In genomic region chr17:4607261-4607731, GRCh38 we compare ENCODE assay signal across 13 cellular contexts. TPM values are rescaled to one million over a fixed set of nuclear protein-coding genes. Genes with fewer than 3 reads are reported as not detected.
DNase-seq lines count a peak whose midpoint lies in the region; ATAC-seq and TF ChIP-seq lines count a peak whose summit lies in the region.
"Had no signal": no experiment of that assay in that cellular context is flagged by ENCODE, and none has a peak within 500 bp of the region (broad histone marks: within the 10 kb centered on the region; RNA-seq: fewer than 3 reads in every experiment).

No MANE protein-coding gene starts in this region.

- no peak overlapping the region for H2BK120ac ChIP-seq in neuronal stem cell (ENCODE audit: low read depth, low read length)

- H3K4ac ChIP-seq in neuronal stem cell (ENCODE audit: low read length), result no peak overlapping the region

- no peak overlapping the region for H3K23ac ChIP-seq in neuronal stem cell (ENCODE audit: low read depth, low read length, poor library complexity)

- H3K27me3 ChIP-seq in body of pancreas (no peaks in the 10 kb centered on the region), heart right ventricle (no peaks in the 10 kb centered on the region), neuronal stem cell (ENCODE audit: control insufficient read depth in 3 of 3, insufficient read depth in 3 of 3, low read depth in 1 of 3, low read length in 3 of 3) (peaks cover 0 to 31% (median 0%) of the 10 kb centered on the region in 3 experiments), upper lobe of right lung (no peaks in the 10 kb centered on the region)

- H2AFZ ChIP-seq in neuronal stem cell (ENCODE audit: low read length), result peak overlapping the region; percentile 65

- H4K8ac ChIP-seq in neuronal stem cell (ENCODE audit: low read depth, low read length), result no peak overlapping the region

- H3K27ac ChIP-seq in body of pancreas, result peak overlapping the region in 2 of 4 donors; percentile 31 to 49
- H3K27ac ChIP-seq in heart right ventricle, result peak overlapping the region in 9 of 10 donors; percentile 32 to 73 (median 57)
- no peak overlapping the region for H3K27ac ChIP-seq in neuronal stem cell (replicated peaks; ENCODE audit: low read length)
- H3K27ac ChIP-seq in upper lobe of right lung, result peak overlapping the region; percentile 34

- no peak overlapping the region for H2BK15ac ChIP-seq in neuronal stem cell (ENCODE audit: low read length)

- H3K4me1 ChIP-seq in body of pancreas (peaks cover 12% of the 10 kb centered on the region), heart right ventricle (peaks cover 2 to 54% (median 36%) of the 10 kb centered on the region in 9 donors), neuronal stem cell (ENCODE audit: control insufficient read depth in 2 of 2, insufficient read depth in 1 of 2, low read depth in 1 of 2, low read length in 2 of 2) (peaks cover 8 to 9% of the 10 kb centered on the region in 2 donors), upper lobe of right lung (peaks cover 26% of the 10 kb centered on the region)

- no peaks in the 10 kb centered on the region for H3K36me3 ChIP-seq in body of pancreas (replicated peaks in 1 of 2; ENCODE audit: insufficient read depth in 1 of 2, low read depth in 2 of 2)
- H3K36me3 ChIP-seq in heart right ventricle, result no peaks in the 10 kb centered on the region
- peaks cover 0 to 1% of the 10 kb centered on the region in 2 donors for H3K36me3 ChIP-seq in neuronal stem cell (replicated peaks in 1 of 2; ENCODE audit: control insufficient read depth in 2 of 2, insufficient read depth in 2 of 2, low read length in 2 of 2)
- no peaks in the 10 kb centered on the region for H3K36me3 ChIP-seq in upper lobe of right lung

- DNase-seq in body of pancreas (peak in 1 of 4 donors; percentile 31), heart right ventricle (no peak), neuronal stem cell (ENCODE audit: low spot score) (no peak), upper lobe of right lung (no peak), pons (ENCODE audit: low spot score) (no peak)
- DNase-seq: activated CD4-positive, alpha-beta T cell treated with anti-CD3 and anti-CD28 coated beads, Interleukin-2, amount 10 ng/mL, durations not matched to agents 24 days and 14 days; activated effector memory CD4-positive, alpha-beta T cell treated with Interleukin-2 at 50 U/mL for 16 hours had no signal

- TF ChIP-seq POLR2A in body of pancreas (IDR thresholded peaks at IDR 0.05), result no peak

- H3K14ac ChIP-seq in neuronal stem cell (ENCODE audit: low read length), result no peak overlapping the region

- no peak overlapping the region for H2BK12ac ChIP-seq in neuronal stem cell (ENCODE audit: low read length)

- H3K4me2 ChIP-seq in neuronal stem cell (ENCODE audit: insufficient read depth, low read length, poor library complexity, severe bottlenecking), result no peak overlapping the region

- ATAC-seq in body of pancreas (peak; percentile 38), heart right ventricle (peak in 3 of 8 donors; percentile 25 to 53 (median 33)), upper lobe of right lung (no peak), HG03342 (IDR thresholded peaks at IDR 0.05; ENCODE audit: unreplicated experiment) (no peak), HG02852 (IDR thresholded peaks at IDR 0.05; ENCODE audit: unreplicated experiment) (no peak)

- no peak for TF ChIP-seq CTCF in body of pancreas (IDR thresholded peaks at IDR 0.05)
- TF ChIP-seq CTCF in heart right ventricle (IDR thresholded peaks at IDR 0.05), result no peak
- TF ChIP-seq CTCF in upper lobe of right lung (IDR thresholded peaks at IDR 0.05), result no peak

- no peak overlapping the region for H3K4me3 ChIP-seq in body of pancreas
- H3K4me3 ChIP-seq in heart right ventricle, result no peak overlapping the region
- no peak overlapping the region for H3K4me3 ChIP-seq in neuronal stem cell (ENCODE audit: low read length in 2 of 2)
- no peak overlapping the region for H3K4me3 ChIP-seq in upper lobe of right lung

- H2AK5ac ChIP-seq in neuronal stem cell (ENCODE audit: low read depth, low read length), result peak overlapping the region; percentile 54

- 42 to 58% methylated on average over 12 to 25 of the region's 25 CpGs for WGBS in body of pancreas, 2 donors
- WGBS in heart right ventricle, 2 donors, result 56 to 64% methylated on average over 25 of the region's 25 CpGs
- no CpG with 5 or more reads among the region's 25 CpGs for WGBS in neuronal stem cell (ENCODE audit: extremely low coverage in 2 of 2, insufficient read length in 2 of 2, insufficient replicate concordance in 1 of 2), 2 donors

- intact Hi-C loops in body of pancreas (cut with DNase I), result no loop called here
- intact Hi-C loops in heart right ventricle (cut with DNase I), result no loop called here
- intact Hi-C loops in upper lobe of right lung (cut with DNase I), result no loop called here

- H3K9ac ChIP-seq in neuronal stem cell (ENCODE audit: low read depth, low read length, poor library complexity), result no peak overlapping the region

- no peaks in the 10 kb centered on the region for H3K79me1 ChIP-seq in neuronal stem cell (ENCODE audit: low read depth, low read length)

- H3K18ac ChIP-seq in neuronal stem cell (ENCODE audit: low read length), result peak overlapping the region; percentile 83

- H3K9me3 ChIP-seq in body of pancreas (no peaks in the 10 kb centered on the region), heart right ventricle (no peaks in the 10 kb centered on the region), neuronal stem cell (replicated peaks in 1 of 2; ENCODE audit: control insufficient read depth in 2 of 2, insufficient read depth in 1 of 2, low read depth in 1 of 2, low read length in 2 of 2) (no peaks in the 10 kb centered on the region), upper lobe of right lung (no peaks in the 10 kb centered on the region)

- H2BK5ac ChIP-seq in neuronal stem cell (ENCODE audit: low read length), result no peak overlapping the region

- no peak overlapping the region for H4K91ac ChIP-seq in neuronal stem cell (ENCODE audit: low read depth, low read length, poor library complexity)

RNA-seq across cellular contexts. Expression of gene SMTNL2, which starts 23.0 kb away (rescaled TPM):
- total RNA-seq in body of pancreas, result under 1 TPM; 0.33 to 0.78 TPM
- 10 to 100 TPM in 9 of 10 donors, 1 to 10 TPM in 1; 7.8 to 84.1 (median 23.4) TPM for total RNA-seq in heart right ventricle
- polyA plus RNA-seq in heart right ventricle, result 10 to 100 TPM in 1 of 2 donors, 1 to 10 TPM in 1; 2.7 to 11.8 TPM
- 8.7 TPM for polyA plus RNA-seq in neuronal stem cell (2013, experiment 1 of 2)
- polyA plus RNA-seq in neuronal stem cell (2013, experiment 2 of 2), result 9.0 TPM
- total RNA-seq in upper lobe of right lung, result 2.7 TPM
- total RNA-seq: activated CD4-positive, alpha-beta T cell treated with anti-CD3 and anti-CD28 coated beads, Interleukin-2, amount 10 ng/mL, durations not matched to agents 24 days and 14 days; M059J; OCI-LY7; T-helper 1 cell treated with Interleukin-12 subunit alpha and Interleukin-12 subunit beta and Interleukin-4 antibody, amounts not matched to agents 30 ng/mL and 1 ng/mL, for 36 hours had no signal

RNA-seq across cellular contexts. Expression of gene ALOX15, which starts 34.2 kb away (rescaled TPM):
- total RNA-seq in body of pancreas, result not detected
- total RNA-seq in heart right ventricle, result 1 to 10 TPM in 1 of 10 donors, under 1 TPM in 6, not detected in 3; 0.11 to 1.3 (median 0.16) TPM
- polyA plus RNA-seq in heart right ventricle, result not detected
- polyA plus RNA-seq in neuronal stem cell (2013, experiment 1 of 2), result 0.21 TPM
- polyA plus RNA-seq in neuronal stem cell (2013, experiment 2 of 2), result 0.15 TPM
- total RNA-seq in upper lobe of right lung, result 1.7 TPM
- total RNA-seq: activated CD4-positive, alpha-beta T cell treated with anti-CD3 and anti-CD28 coated beads, Interleukin-2, amount 10 ng/mL, durations not matched to agents 24 days and 14 days; kidney epithelial cell; M059J; T-helper 1 cell treated with Interleukin-12 subunit alpha and Interleukin-12 subunit beta and Interleukin-4 antibody, amounts not matched to agents 30 ng/mL and 1 ng/mL, for 36 hours had no signal

RNA-seq across cellular contexts. Expression of gene GGT6, which starts 46.9 kb away (rescaled TPM):
- total RNA-seq in body of pancreas, result 10 to 100 TPM; 29.3 to 85.7 TPM
- total RNA-seq in heart right ventricle, result under 1 TPM in 4 of 10 donors, not detected in 6; 0.08 to 0.19 (median 0.12) TPM
- under 1 TPM; 0.03 to 0.15 TPM for polyA plus RNA-seq in heart right ventricle
- polyA plus RNA-seq in neuronal stem cell (2013, experiment 1 of 2), result not detected
- polyA plus RNA-seq in neuronal stem cell (2013, experiment 2 of 2), result not detected
- total RNA-seq in upper lobe of right lung, result 5.6 TPM
- total RNA-seq: activated CD4-positive, alpha-beta T cell treated with anti-CD3 and anti-CD28 coated beads, Interleukin-2, amount 10 ng/mL, durations not matched to agents 24 days and 14 days; M059J; OCI-LY7; T-helper 1 cell treated with Interleukin-12 subunit alpha and Interleukin-12 subunit beta and Interleukin-4 antibody, amounts not matched to agents 30 ng/mL and 1 ng/mL, for 36 hours had no signal

RNA-seq across cellular contexts. Expression of gene MYBBP1A, which starts 52.1 kb away (rescaled TPM):
- 100 to 1,000 TPM in 1 of 2 donors, 10 to 100 TPM in 1; 37.9 to 105 TPM for total RNA-seq in body of pancreas
- total RNA-seq in heart right ventricle, result 10 to 100 TPM; 18.7 to 30.3 (median 21.7) TPM
- polyA plus RNA-seq in heart right ventricle, result 10 to 100 TPM; 25.4 to 25.7 TPM
- polyA plus RNA-seq in neuronal stem cell (2013, experiment 1 of 2), result 15.0 TPM
- polyA plus RNA-seq in neuronal stem cell (2013, experiment 2 of 2), result 14.9 TPM
- 46.7 TPM for total RNA-seq in upper lobe of right lung
